Comparison of ENCODE assay signal across 7 cellular contexts in genomic region chr14:44846232-44846824, GRCh38.
DNase-seq lines count a peak whose midpoint lies in the region; ATAC-seq, FAIRE-seq and TF ChIP-seq lines count a peak whose summit lies in the region.

No MANE protein-coding gene starts in this region.

- H3K4me1 ChIP-seq in NT2/D1 (ENCODE audit: insufficient read depth, insufficient read length) = no peaks in the 10 kb centered on the region
- H3K4me1 ChIP-seq in H1 (replicated peaks in 1 of 4; ENCODE audit: control insufficient read depth in 3 of 4, insufficient read depth in 4 of 4, low read length in 3 of 4) = no peaks in the 10 kb centered on the region
- H3K4me1 ChIP-seq in suprapubic skin = no peaks in the 10 kb centered on the region

- H3K9me3 Mint-ChIP-seq in nephron = no peaks in the 10 kb centered on the region

- H3K36me3 ChIP-seq in NT2/D1 (ENCODE audit: insufficient read depth, insufficient read length, low read length) (no peaks in the 10 kb centered on the region), H1 (ENCODE audit: control insufficient read depth in 2 of 4, insufficient read depth in 4 of 4, low read length in 3 of 4) (no peaks in the 10 kb centered on the region), suprapubic skin (no peaks in the 10 kb centered on the region)

- TF ChIP-seq RAD21 in H1 (IDR thresholded peaks at IDR 0.05 in 1 of 2, conservative IDR thresholded peaks at IDR 0.05 in 1 of 2; ENCODE audit: low read depth in 2 of 2, low read length in 2 of 2) = peak; percentile 90 to 91

- H2BK12ac ChIP-seq in H1 (ENCODE audit: low read depth, low read length) = no peak overlapping the region

- no peak overlapping the region for H4K91ac ChIP-seq in H1 (replicated peaks; ENCODE audit: insufficient read length, low read length)

- H2BK20ac ChIP-seq in H1 (ENCODE audit: low read length) = no peak overlapping the region

- no peak overlapping the region for H2BK15ac ChIP-seq in H1 (ENCODE audit: low read length)

- H4K8ac ChIP-seq in H1 (ENCODE audit: extremely low read depth, insufficient read depth, low read length) = no peak overlapping the region

- no peak overlapping the region for H3K23ac ChIP-seq in H1 (ENCODE audit: insufficient read length)

- H3K9me3 ChIP-seq in NT2/D1 (ENCODE audit: insufficient read depth, low read length) (no peaks in the 10 kb centered on the region), H1 (ENCODE audit: insufficient read depth in 2 of 2, low read depth in 1 of 2, low read length in 1 of 2) (no peaks in the 10 kb centered on the region), suprapubic skin (no peaks in the 10 kb centered on the region)

- no peak overlapping the region for H3K4me3 ChIP-seq in NT2/D1 (ENCODE audit: insufficient read length, low read depth)
- no peak overlapping the region for H3K4me3 ChIP-seq in H1 (ENCODE audit: extremely low read depth in 1 of 4, insufficient read depth in 2 of 4, low read depth in 3 of 4, low read length in 4 of 4)
- no peak overlapping the region for H3K4me3 ChIP-seq in suprapubic skin

- H3K79me1 ChIP-seq in H1 (ENCODE audit: low read depth, low read length) = no peaks in the 10 kb centered on the region

- 52% methylated on average over 4 of the region's 4 CpGs; no CpG with 5 or more reads in 1 of the 2 experiments for WGBS in H1 (ENCODE audit: extremely low coverage in 1 of 2, insufficient coverage in 1 of 2, insufficient read length in 1 of 2, insufficient replicate concordance in 2 of 2, low coverage in 1 of 2, low lambda C conversion rate in 2 of 2, missing lambda C conversion rate in 1 of 2), 2 experiments
- 30% methylated on average over 4 of the region's 4 CpGs for whole genome bisulfite sequencing in suprapubic skin

- H3K36me3 Mint-ChIP-seq in nephron (ENCODE audit: low read depth) = no peaks in the 10 kb centered on the region

- H3K56ac ChIP-seq in H1 (replicated peaks; ENCODE audit: insufficient read length, low read depth, low read length) = no peak overlapping the region

- TF ChIP-seq POLR2A in H1 (IDR thresholded peaks at IDR 0.05; ENCODE audit: control extremely low read depth in 1 of 2, low read depth in 2 of 2, low read length in 2 of 2) (no peak), suprapubic skin (IDR thresholded peaks at IDR 0.05) (no peak)

- peak; percentile 83 for ATAC-seq in GM19351 (IDR thresholded peaks at IDR 0.05; ENCODE audit: unreplicated experiment)

- H3K27ac ChIP-seq in H1 (ENCODE audit: low read depth, low read length) = no peak overlapping the region
- no peak overlapping the region for H3K27ac ChIP-seq in suprapubic skin

- FAIRE-seq in H1 (lab: Jason Lieb, UNC) = peak; percentile 98

- no peaks in the 10 kb centered on the region for H3K23me2 ChIP-seq in H1 (ENCODE audit: low read depth, low read length)

- H2AK5ac ChIP-seq in H1 (ENCODE audit: low read depth, low read length) = no peak overlapping the region

- no peak overlapping the region for H2AFZ ChIP-seq in H1 (ENCODE audit: low read length)

- CTCF ChIA-PET in H1 (lab: Charles Lee; ENCODE audit: partially characterized antibody) = interaction anchor here (0.7 to 2.5 kb wide), 25 partner anchors 8 to 1081 kb away, joined by 3 to 13 read pairs (median 3); no protein-coding TSS in a partner anchor

- no peak overlapping the region for H3K27ac Mint-ChIP-seq in nephron

- no peak overlapping the region for H3K14ac ChIP-seq in H1 (ENCODE audit: insufficient read length)

- no peak overlapping the region for H3K4ac ChIP-seq in H1 (replicated peaks; ENCODE audit: insufficient read length, low read depth, low read length)

- H3K27me3 Mint-ChIP-seq in nephron (ENCODE audit: low read depth) = no peaks in the 10 kb centered on the region

- no peaks in the 10 kb centered on the region for H3K79me2 ChIP-seq in H1 (ENCODE audit: control insufficient read depth in 1 of 2, insufficient read depth in 2 of 2, low read length in 2 of 2)

- TF ChIP-seq CTCF in H1 (IDR thresholded peaks at IDR 0.05; ENCODE audit: control extremely low read depth in 1 of 3, insufficient read depth in 1 of 3, low read depth in 1 of 3, low read length in 3 of 3) = peak in 2 of 3 experiments; percentile 58 to 85; a peak in 2 of 4 replicates
- peak; percentile 84 to 86 (median 85) for TF ChIP-seq CTCF in nephron (IDR thresholded peaks at IDR 0.05; ENCODE audit: unreplicated experiment in 3 of 3)
- peak in 1 of 2 donors; percentile 72 for TF ChIP-seq CTCF in suprapubic skin (IDR thresholded peaks at IDR 0.05)

- H2BK120ac ChIP-seq in H1 (replicated peaks; ENCODE audit: low read depth, low read length) = no peak overlapping the region

- no peak for TF ChIP-seq EP300 in H1 (IDR thresholded peaks at IDR 0.05; ENCODE audit: borderline replicate concordance in 1 of 2, low read depth in 2 of 2, low read length in 2 of 2)
- no peak for TF ChIP-seq EP300 in suprapubic skin (IDR thresholded peaks at IDR 0.05)

- no peak overlapping the region for H3K9ac ChIP-seq in NT2/D1 (ENCODE audit: insufficient read length, low read depth)
- H3K9ac ChIP-seq in H1 (replicated peaks in 1 of 4; ENCODE audit: extremely low read depth in 1 of 4, low read depth in 3 of 4, low read length in 3 of 4) = no peak overlapping the region

- POLR2A ChIA-PET in H1 (lab: Charles Lee; ENCODE audit: partially characterized antibody) = no interaction called here

- H2BK5ac ChIP-seq in H1 (ENCODE audit: low read depth, low read length) = no peak overlapping the region

- no peaks in the 10 kb centered on the region for H3K4me1 Mint-ChIP-seq in nephron

- DNase-seq in DMS79 (lab: John Stamatoyannopoulos, UW) (peak; percentile 28), HT-29 (ENCODE audit: low spot score) (peak; percentile 55), NT2/D1 (ENCODE audit: low read depth, low spot score) (peak; percentile 11), H1 (ENCODE audit: low read depth in 1 of 2, low spot score in 2 of 2) (no peak), suprapubic skin (ENCODE audit: low spot score in 2 of 2) (no peak)

- no peak overlapping the region for H3K18ac ChIP-seq in H1 (ENCODE audit: extremely low read depth, low read length)

- H3K27me3 ChIP-seq in NT2/D1 (ENCODE audit: insufficient read depth, insufficient read length) = no peaks in the 10 kb centered on the region
- H3K27me3 ChIP-seq in H1 (replicated peaks in 1 of 4; ENCODE audit: control insufficient read depth in 3 of 4, extremely low read depth in 1 of 4, insufficient read depth in 3 of 4, low read length in 3 of 4) = no peaks in the 10 kb centered on the region
- no peaks in the 10 kb centered on the region for H3K27me3 ChIP-seq in suprapubic skin

- H3K4me2 ChIP-seq in H1 (ENCODE audit: insufficient read depth in 1 of 2, low read depth in 2 of 2, low read length in 2 of 2) = no peak overlapping the region

- H4K5ac ChIP-seq in H1 (ENCODE audit: insufficient read length, low read depth, low read length) = no peak overlapping the region

- H3K4me3 Mint-ChIP-seq in nephron = no peak overlapping the region

- H4K20me1 ChIP-seq in H1 (replicated peaks in 1 of 2; ENCODE audit: control insufficient read depth in 1 of 2, insufficient read depth in 2 of 2, low read length in 2 of 2) = no peaks in the 10 kb centered on the region

TF ChIP-seq in H1, 55 proteins besides CTCF, POLR2A, EP300 and RAD21:
- TF ChIP-seq MAX (IDR thresholded peaks at IDR 0.05) (peak; percentile 19; the same call in 1 of the 2 replicates), RNF2 (IDR thresholded peaks at IDR 0.05; ENCODE audit: borderline replicate concordance, low read depth, low read length, missing control alignments, poor library complexity, severe bottlenecking) (no peak)
TF ChIP-seq in H1: peak in this region for 1.

Comparison
In these comparisons a context has a peak if more than half of its experiments do, and no peak if none do; other contexts are left out.
1. DNase-seq: peak in DMS79 (single experiment), HT-29 (single experiment) and NT2/D1 (single experiment); none in H1 (0 of 2) and suprapubic skin (0 of 2).